Comparison of ENCODE assay signal across 1 cellular context in the genomic region with DNA sequence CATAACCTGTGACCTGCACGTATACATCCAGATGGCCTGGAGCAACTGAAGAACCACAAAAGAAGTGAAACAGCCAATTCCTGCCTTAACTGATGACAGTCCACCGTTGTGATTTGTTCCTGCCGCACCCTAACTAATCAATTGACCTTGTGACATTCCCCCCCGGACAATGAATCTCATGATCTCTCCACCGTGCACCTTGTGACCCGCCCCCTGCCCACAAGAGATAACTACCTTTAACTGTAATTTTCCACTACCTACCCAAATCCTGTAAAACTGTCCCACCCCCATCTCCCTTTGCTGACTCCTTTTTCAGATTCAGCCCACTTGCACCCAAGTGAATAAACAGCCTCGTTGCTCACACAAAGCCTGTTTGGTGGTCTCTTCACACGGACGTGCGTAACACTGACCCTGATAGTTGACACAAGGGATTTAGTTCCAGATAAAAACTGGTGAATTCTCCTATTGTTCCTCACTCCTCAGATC.
TF ChIP-seq lines count a peak whose summit lies in the region.

No MANE protein-coding gene starts in this region.

TF ChIP-seq in HepG2, 621 proteins besides CTCF, POLR2A, EP300 and RAD21 (continued from another document):
- TF ChIP-seq SOX5 (CRISPR knock-in tag; IDR thresholded peaks at IDR 0.05; ENCODE audit: borderline replicate concordance) (peak; percentile 71; the same call in 1 of the 2 replicates), HOXA3 (CRISPR knock-in tag; IDR thresholded peaks at IDR 0.05) (peak; percentile 18; the same call in 1 of the 2 replicates), PITX1 (CRISPR knock-in tag; IDR thresholded peaks at IDR 0.05) (peak; percentile 78), TARDBP (CRISPR knock-in tag; IDR thresholded peaks at IDR 0.05) (peak; percentile 62; the same call in 1 of the 2 replicates), CBX5 (CRISPR knock-in tag; IDR thresholded peaks at IDR 0.05; ENCODE audit: borderline replicate concordance) (0 out of 2 replicates have a peak, but pooled peaks have one; percentile 42), NCOR1 (IDR thresholded peaks at IDR 0.05; ENCODE audit: borderline replicate concordance, low read length) (peak; percentile 25; the same call in 1 of the 2 replicates), TCF7 (IDR thresholded peaks at IDR 0.05; ENCODE audit: low read depth) (0 out of 2 replicates have a peak, but pooled peaks have one; percentile 17)
- TF ChIP-seq, protein P1, sequence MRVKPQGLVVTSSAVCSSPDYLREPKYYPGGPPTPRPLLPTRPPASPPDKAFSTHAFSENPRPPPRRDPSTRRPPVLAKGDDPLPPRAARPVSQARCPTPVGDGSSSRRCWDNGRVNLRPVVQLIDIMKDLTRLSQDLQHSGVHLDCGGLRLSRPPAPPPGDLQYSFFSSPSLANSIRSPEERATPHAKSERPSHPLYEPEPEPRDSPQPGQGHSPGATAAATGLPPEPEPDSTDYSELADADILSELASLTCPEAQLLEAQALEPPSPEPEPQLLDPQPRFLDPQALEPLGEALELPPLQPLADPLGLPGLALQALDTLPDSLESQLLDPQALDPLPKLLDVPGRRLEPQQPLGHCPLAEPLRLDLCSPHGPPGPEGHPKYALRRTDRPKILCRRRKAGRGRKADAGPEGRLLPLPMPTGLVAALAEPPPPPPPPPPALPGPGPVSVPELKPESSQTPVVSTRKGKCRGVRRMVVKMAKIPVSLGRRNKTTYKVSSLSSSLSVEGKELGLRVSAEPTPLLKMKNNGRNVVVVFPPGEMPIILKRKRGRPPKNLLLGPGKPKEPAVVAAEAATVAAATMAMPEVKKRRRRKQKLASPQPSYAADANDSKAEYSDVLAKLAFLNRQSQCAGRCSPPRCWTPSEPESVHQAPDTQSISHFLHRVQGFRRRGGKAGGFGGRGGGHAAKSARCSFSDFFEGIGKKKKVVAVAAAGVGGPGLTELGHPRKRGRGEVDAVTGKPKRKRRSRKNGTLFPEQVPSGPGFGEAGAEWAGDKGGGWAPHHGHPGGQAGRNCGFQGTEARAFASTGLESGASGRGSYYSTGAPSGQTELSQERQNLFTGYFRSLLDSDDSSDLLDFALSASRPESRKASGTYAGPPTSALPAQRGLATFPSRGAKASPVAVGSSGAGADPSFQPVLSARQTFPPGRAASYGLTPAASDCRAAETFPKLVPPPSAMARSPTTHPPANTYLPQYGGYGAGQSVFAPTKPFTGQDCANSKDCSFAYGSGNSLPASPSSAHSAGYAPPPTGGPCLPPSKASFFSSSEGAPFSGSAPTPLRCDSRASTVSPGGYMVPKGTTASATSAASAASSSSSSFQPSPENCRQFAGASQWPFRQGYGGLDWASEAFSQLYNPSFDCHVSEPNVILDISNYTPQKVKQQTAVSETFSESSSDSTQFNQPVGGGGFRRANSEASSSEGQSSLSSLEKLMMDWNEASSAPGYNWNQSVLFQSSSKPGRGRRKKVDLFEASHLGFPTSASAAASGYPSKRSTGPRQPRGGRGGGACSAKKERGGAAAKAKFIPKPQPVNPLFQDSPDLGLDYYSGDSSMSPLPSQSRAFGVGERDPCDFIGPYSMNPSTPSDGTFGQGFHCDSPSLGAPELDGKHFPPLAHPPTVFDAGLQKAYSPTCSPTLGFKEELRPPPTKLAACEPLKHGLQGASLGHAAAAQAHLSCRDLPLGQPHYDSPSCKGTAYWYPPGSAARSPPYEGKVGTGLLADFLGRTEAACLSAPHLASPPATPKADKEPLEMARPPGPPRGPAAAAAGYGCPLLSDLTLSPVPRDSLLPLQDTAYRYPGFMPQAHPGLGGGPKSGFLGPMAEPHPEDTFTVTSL (CRISPR knock-in tag; IDR thresholded peaks at IDR 0.05; ENCODE audit: borderline replicate concordance) = peak; percentile 69; the same call in 1 of the 2 replicates
- TF ChIP-seq, protein P2, sequence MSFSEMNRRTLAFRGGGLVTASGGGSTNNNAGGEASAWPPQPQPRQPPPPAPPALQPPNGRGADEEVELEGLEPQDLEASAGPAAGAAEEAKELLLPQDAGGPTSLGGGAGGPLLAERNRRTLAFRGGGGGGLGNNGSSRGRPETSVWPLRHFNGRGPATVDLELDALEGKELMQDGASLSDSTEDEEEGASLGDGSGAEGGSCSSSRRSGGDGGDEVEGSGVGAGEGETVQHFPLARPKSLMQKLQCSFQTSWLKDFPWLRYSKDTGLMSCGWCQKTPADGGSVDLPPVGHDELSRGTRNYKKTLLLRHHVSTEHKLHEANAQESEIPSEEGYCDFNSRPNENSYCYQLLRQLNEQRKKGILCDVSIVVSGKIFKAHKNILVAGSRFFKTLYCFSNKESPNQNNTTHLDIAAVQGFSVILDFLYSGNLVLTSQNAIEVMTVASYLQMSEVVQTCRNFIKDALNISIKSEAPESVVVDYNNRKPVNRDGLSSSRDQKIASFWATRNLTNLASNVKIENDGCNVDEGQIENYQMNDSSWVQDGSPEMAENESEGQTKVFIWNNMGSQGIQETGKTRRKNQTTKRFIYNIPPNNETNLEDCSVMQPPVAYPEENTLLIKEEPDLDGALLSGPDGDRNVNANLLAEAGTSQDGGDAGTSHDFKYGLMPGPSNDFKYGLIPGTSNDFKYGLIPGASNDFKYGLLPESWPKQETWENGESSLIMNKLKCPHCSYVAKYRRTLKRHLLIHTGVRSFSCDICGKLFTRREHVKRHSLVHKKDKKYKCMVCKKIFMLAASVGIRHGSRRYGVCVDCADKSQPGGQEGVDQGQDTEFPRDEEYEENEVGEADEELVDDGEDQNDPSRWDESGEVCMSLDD (CRISPR knock-in tag; IDR thresholded peaks at IDR 0.05; ENCODE audit: borderline replicate concordance) = 0 out of 2 replicates have a peak, but pooled peaks have one; percentile 59
